In the genomic region with DNA sequence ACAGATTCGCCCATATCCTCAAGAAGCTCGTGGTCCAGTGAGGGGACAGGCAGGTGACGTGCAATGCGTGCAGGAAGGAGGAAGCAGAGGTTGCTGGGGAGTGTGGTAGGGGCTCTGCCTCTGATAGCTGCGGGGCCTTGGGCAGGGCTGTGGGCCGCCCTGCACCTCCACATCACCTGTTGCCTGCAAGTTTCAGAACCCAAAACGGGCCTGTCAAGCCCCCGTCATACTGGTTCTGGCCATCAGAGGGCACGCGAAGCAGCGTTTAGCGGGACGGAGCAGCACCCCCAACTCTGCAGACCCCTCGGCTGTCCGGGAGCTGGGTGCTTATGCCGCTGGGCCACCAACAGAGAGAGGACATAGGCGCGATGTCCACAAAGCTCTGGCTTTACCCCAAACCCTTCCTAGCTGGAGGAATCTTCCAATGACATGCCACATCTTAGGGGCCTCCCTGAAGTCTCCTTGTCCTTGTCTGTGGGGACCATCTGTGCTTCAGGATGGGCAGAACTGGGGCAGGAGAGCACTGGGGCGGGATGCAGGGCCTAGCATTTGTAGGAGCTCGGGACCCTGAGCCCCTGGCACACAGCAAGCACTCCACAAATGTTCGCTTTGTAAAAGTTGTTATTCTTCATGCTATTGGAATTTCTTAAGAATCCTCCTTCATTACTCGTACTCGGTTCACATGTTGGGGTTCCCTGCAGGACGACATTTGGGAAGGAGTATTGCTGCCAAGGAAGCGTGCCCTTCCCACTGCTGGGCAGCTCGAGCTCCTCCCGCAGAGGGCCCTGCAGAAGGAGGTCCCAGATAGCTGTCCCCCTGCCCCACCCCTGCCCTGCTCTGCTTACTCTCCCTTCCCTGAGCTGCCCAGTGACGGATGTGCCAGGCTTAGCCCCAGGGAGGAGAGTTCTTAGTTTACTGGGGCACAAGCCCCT, we compare ENCODE assay signal across 8 cellular contexts.
DNase-seq lines count a peak whose midpoint lies in the region; ATAC-seq, FAIRE-seq and TF ChIP-seq lines count a peak whose summit lies in the region.

No MANE protein-coding gene starts in this region.

- H3K4me2 ChIP-seq in K562 (ENCODE audit: insufficient read depth, low read length), result no peak overlapping the region

- TF ChIP-seq CTCF in LNCaP clone FGC (IDR thresholded peaks at IDR 0.05; ENCODE audit: control insufficient read depth, extremely low read depth, insufficient read depth) (peak; percentile 58), K562 (IDR thresholded peaks at IDR 0.05 in 2 of 3, conservative IDR thresholded peaks at IDR 0.05 in 1 of 3; ENCODE audit: insufficient read depth in 2 of 3, low read depth in 1 of 3, low read length in 3 of 3) (peak; percentile 52 to 68 (median 58)), omental fat pad (IDR thresholded peaks at IDR 0.05) (no peak)

- ATAC-seq in K562, result peak; percentile 73
- no peak for ATAC-seq in HG02678 (IDR thresholded peaks at IDR 0.05; ENCODE audit: unreplicated experiment)
- no peak for ATAC-seq in omental fat pad (ENCODE audit: low FRiP score)

- POLR2A ChIA-PET in K562 (lab: Yijun Ruan, JAX), result interaction anchor here (0.5 to 1.1 kb wide), 11 partner anchors 9 to 360 kb away, joined by 3 to 5 read pairs (median 3); no protein-coding TSS in a partner anchor

- CTCF ChIA-PET in K562 (lab: Yijun Ruan, JAX; ENCODE audit: low intra/inter-chr PET ratio), result interaction anchor here (0.7 to 0.9 kb wide), 2 partner anchors 78 to 98 kb away, joined by 3 read pairs; no protein-coding TSS in a partner anchor

- H3K36me3 ChIP-seq in K562 (ENCODE audit: control insufficient read depth, insufficient read depth, low read length), result no peaks in the 10 kb centered on the region
- no peaks in the 10 kb centered on the region for H3K36me3 ChIP-seq in small intestine (ENCODE audit: control insufficient read depth in 2 of 2, insufficient read depth in 2 of 2, low read length in 2 of 2)

- no peak overlapping the region for H3K9ac ChIP-seq in K562 (ENCODE audit: insufficient read depth in 1 of 2, low read depth in 2 of 2, low read length in 2 of 2)

- peak; percentile 49 to 73; a peak in 3 of 4 replicates for TF ChIP-seq RAD21 in K562 (CRISPR knock-in tag; conservative IDR thresholded peaks at IDR 0.05 in 1 of 2, IDR thresholded peaks at IDR 0.05 in 1 of 2)

- BruUV-seq in K562 (replicated peaks; lab: Mats Ljungman, UMichigan), result no TSS peak

- TF ChIP-seq POLR2A in K562 (conservative IDR thresholded peaks at IDR 0.05), result no peak
- TF ChIP-seq POLR2A in GM12891 (IDR thresholded peaks at IDR 0.05; ENCODE audit: low read depth, low read length), result no peak

- H4K20me1 ChIP-seq in K562 (replicated peaks; ENCODE audit: control insufficient read depth, insufficient read depth, low read length), result peaks cover 5% of the 10 kb centered on the region; the same call in 1 of the 2 replicates

- intact Hi-C loops in K562 (cut with micrococcal nuclease), result loop anchor here (10.0 kb wide), 2 partner anchors 578 to 748 kb away; no protein-coding TSS in a partner anchor

- H3K27ac ChIP-seq in K562 (ENCODE audit: extremely low read depth, low read depth, low read length) (no peak overlapping the region), small intestine (ENCODE audit: low read depth in 1 of 2, low read length in 1 of 2) (no peak overlapping the region)

- H3K4me3 ChIP-seq in LNCaP clone FGC (ENCODE audit: low read depth, low read length) (no peak overlapping the region), K562 (no peak overlapping the region), small intestine (ENCODE audit: low read depth in 1 of 2, low read length in 2 of 2) (no peak overlapping the region)

- H2AFZ ChIP-seq in K562 (ENCODE audit: low read depth, low read length), result no peak overlapping the region

- H3K9me1 ChIP-seq in K562 (ENCODE audit: control insufficient read depth, insufficient read depth, low read length), result no peaks in the 10 kb centered on the region

- no peaks in the 10 kb centered on the region for H3K79me2 ChIP-seq in K562 (ENCODE audit: control insufficient read depth, insufficient read depth, low read length)

- H3K27me3 ChIP-seq in K562 (ENCODE audit: control insufficient read depth in 2 of 2, insufficient read depth in 2 of 2, low read length in 2 of 2) (peaks cover 27 to 76% of the 10 kb centered on the region in 2 experiments), small intestine (ENCODE audit: control insufficient read depth in 2 of 2, insufficient read depth in 2 of 2, low read length in 2 of 2) (peaks cover 0 to 4% of the 10 kb centered on the region in 2 donors)

- H3K4me1 ChIP-seq in K562 (replicated peaks in 1 of 2; ENCODE audit: control insufficient read depth in 2 of 2, insufficient read depth in 2 of 2, low read length in 2 of 2) (peaks cover 2 to 10% of the 10 kb centered on the region in 2 experiments; a peak in 2 of 5 replicates), small intestine (ENCODE audit: control insufficient read depth in 2 of 2, insufficient read depth in 1 of 2, low read depth in 1 of 2, low read length in 1 of 2) (no peaks in the 10 kb centered on the region)

- DNase-seq in Ammon's horn (ENCODE audit: low spot score), result peak; percentile 29
- no peak for DNase-seq in LNCaP clone FGC (ENCODE audit: low read depth)
- DNase-seq in K562 (ENCODE audit: extremely low read depth in 1 of 4, low spot score in 3 of 4), result peak in 2 of 4 experiments; percentile 29 to 38
- DNase-seq in medulla oblongata (ENCODE audit: extremely low spot score), result peak; percentile 14
- no peak for DNase-seq in omental fat pad (ENCODE audit: low spot score)
- DNase-seq in GM12891 (ENCODE audit: insufficient read length, low spot score), result no peak
- no peak for DNase-seq in small intestine

- TF ChIP-seq EP300 in K562 (IDR thresholded peaks at IDR 0.05; ENCODE audit: low read length), result no peak

- 6% methylated on average over 26 of the region's 28 CpGs for WGBS in K562 (ENCODE audit: insufficient coverage, low coverage, missing lambda C conversion rate)
- 36 to 46% (median 43%) methylated on average over 25 to 28 of the region's 28 CpGs for WGBS in small intestine, 3 donors

- H3K9me3 ChIP-seq in K562 (replicated peaks; ENCODE audit: control insufficient read depth, insufficient read depth, low read depth, low read length) (no peaks in the 10 kb centered on the region), small intestine (ENCODE audit: control insufficient read depth, low read depth) (no peaks in the 10 kb centered on the region)

- FAIRE-seq in K562 (lab: Jason Lieb, UNC) (no peak), GM12891 (lab: Jason Lieb, UNC) (no peak), small intestine (lab: Jason Lieb, UNC) (no peak)

- in situ Hi-C loops in K562 (cut with MboI), result no loop called here

TF ChIP-seq in K562, 482 proteins besides CTCF, POLR2A, EP300 and RAD21 (continues in another document):
- TF ChIP-seq BRD9 (IDR thresholded peaks at IDR 0.05; ENCODE audit: low read depth, partially characterized antibody), result no peak
- no peak for TF ChIP-seq E2F3 (CRISPR knock-in tag; IDR thresholded peaks at IDR 0.05)
- TF ChIP-seq KAT2B (IDR thresholded peaks at IDR 0.05; ENCODE audit: low read depth, low read length), result no peak
- TF ChIP-seq SUPT5H (IDR thresholded peaks at IDR 0.05), result no peak
- no peak for TF ChIP-seq FOXM1 (IDR thresholded peaks at IDR 0.05; ENCODE audit: low read depth)
- no peak for TF ChIP-seq FOXM1 (CRISPR knock-in tag; IDR thresholded peaks at IDR 0.05; ENCODE audit: low read depth)
- TF ChIP-seq, protein P1, sequence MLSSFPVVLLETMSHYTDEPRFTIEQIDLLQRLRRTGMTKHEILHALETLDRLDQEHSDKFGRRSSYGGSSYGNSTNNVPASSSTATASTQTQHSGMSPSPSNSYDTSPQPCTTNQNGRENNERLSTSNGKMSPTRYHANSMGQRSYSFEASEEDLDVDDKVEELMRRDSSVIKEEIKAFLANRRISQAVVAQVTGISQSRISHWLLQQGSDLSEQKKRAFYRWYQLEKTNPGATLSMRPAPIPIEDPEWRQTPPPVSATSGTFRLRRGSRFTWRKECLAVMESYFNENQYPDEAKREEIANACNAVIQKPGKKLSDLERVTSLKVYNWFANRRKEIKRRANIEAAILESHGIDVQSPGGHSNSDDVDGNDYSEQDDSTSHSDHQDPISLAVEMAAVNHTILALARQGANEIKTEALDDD (IDR thresholded peaks at IDR 0.05), result no peak
- TF ChIP-seq NUFIP1 (IDR thresholded peaks at IDR 0.05; ENCODE audit: partially characterized antibody), result no peak
- TF ChIP-seq ZNF583 (CRISPR knock-in tag; IDR thresholded peaks at IDR 0.05), result no peak

TF ChIP-seq in GM12891, 5 proteins besides CTCF, POLR2A, EP300 and RAD21:
- TF ChIP-seq SPI1 (IDR thresholded peaks at IDR 0.05; ENCODE audit: low read depth, low read length) (no peak), PAX5 (IDR thresholded peaks at IDR 0.05; ENCODE audit: insufficient read depth, low read length, severe bottlenecking) (no peak), POLR2AphosphoS5 (IDR thresholded peaks at IDR 0.05; ENCODE audit: low read depth, low read length) (no peak), TAF1 (IDR thresholded peaks at IDR 0.05; ENCODE audit: low read depth, low read length) (no peak), POU2F2 (IDR thresholded peaks at IDR 0.05; ENCODE audit: low read depth, low read length) (no peak)

Comparison
In these comparisons a context has a peak if more than half of its experiments do, and no peak if none do; other contexts are left out.
1. DNase-seq: peak in Ammon's horn (single experiment) and medulla oblongata (single experiment); none in LNCaP clone FGC (single experiment), omental fat pad (single experiment), GM12891 (single experiment) and small intestine (single experiment).
2. CTCF ChIP-seq: peak in LNCaP clone FGC (single experiment) and K562 (3 of 3); none in omental fat pad (0 of 3).